ENCODE assay signal across 20 cellular contexts in the genomic region with DNA sequence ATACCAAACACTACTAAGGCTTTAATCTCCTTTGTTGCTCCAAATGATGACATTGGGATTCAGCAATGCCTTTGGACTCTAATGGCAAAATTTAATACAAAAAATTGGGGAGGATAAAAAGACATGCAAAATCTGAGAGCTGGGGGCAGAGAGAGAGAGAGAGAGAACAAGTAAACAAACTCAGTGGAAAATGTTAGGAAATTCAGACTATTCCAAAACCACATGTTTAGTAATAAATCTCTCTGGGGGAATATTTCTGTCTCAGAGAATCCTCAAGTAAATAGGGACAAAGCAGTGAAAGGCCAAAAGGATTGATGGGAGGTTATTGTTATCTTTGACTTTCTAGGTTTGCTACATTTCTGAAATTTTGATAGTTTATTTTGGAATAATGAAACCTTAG.
"Had no signal": no experiment of that assay in that cellular context is flagged by ENCODE, and none has a peak within 500 bp of the region (broad histone marks: within the 10 kb centered on the region; RNA-seq: fewer than 3 reads in every experiment).

No MANE protein-coding gene starts in this region.

- DNase-seq: activated CD4-positive, alpha-beta T cell treated with anti-CD3 and anti-CD28 coated beads, Interleukin-2, amount 10 ng/mL, durations not matched to agents 24 days and 14 days; activated CD4-positive, CD25-positive, alpha-beta regulatory T cell; activated CD8-positive, alpha-beta T cell treated with anti-CD3 and anti-CD28 coated beads for 36 hours; activated naive CD4-positive, alpha-beta T cell treated with anti-CD3 and anti-CD28 coated beads, Interleukin-2, amount 10 ng/mL, durations not matched to agents 7 days and 5 days; activated naive CD8-positive, alpha-beta T cell treated with anti-CD3 and anti-CD28 coated beads, Interleukin-2, amount 50 U/mL, for 24 hours; activated T-cell treated with anti-CD3 and anti-CD28 coated beads, Interleukin-2, amount 50 U/mL, for 1 hour; effector CD4-positive, alpha-beta T cell; heart left ventricle; naive thymus-derived CD8-positive, alpha-beta T cell; pancreas; right lobe of liver; spleen; stimulated activated CD4-positive, alpha-beta T cell treated with anti-CD3 and anti-CD28 coated beads, Interleukin-4, amount 100 ng/mL, for 4 hours; T1000; uterus had no signal

- H3K4me3 ChIP-seq: breast epithelium, esophagus muscularis mucosa, heart left ventricle, pancreas, right lobe of liver, spleen, uterus had no signal

- H3K27me3 Mint-ChIP-seq: activated CD4-positive, alpha-beta T cell treated with anti-CD3 and anti-CD28 coated beads, Interleukin-2, amount 10 ng/mL, durations not matched to agents 24 days and 14 days; activated naive CD4-positive, alpha-beta T cell treated with anti-CD3 and anti-CD28 coated beads, Interleukin-2, amount 10 ng/mL, durations not matched to agents 7 days and 5 days; activated naive CD8-positive, alpha-beta T cell treated with anti-CD3 and anti-CD28 coated beads, Interleukin-2, amount 50 U/mL, for 24 hours; stimulated activated memory B cell treated with anti-CD40 and anti-IgM and Interleukin-4, amounts not matched to agents 10 μg/mL and 1 μg/mL and 100 μg/mL, for 72 hours had no signal

- H3K4me1 ChIP-seq: breast epithelium, pancreas, spleen, uterus had no signal

- H3K36me3 Mint-ChIP-seq: activated naive CD4-positive, alpha-beta T cell treated with anti-CD3 and anti-CD28 coated beads, Interleukin-2, amount 10 ng/mL, durations not matched to agents 7 days and 5 days; naive thymus-derived CD8-positive, alpha-beta T cell; stimulated activated memory B cell treated with anti-CD40 and anti-IgM and Interleukin-4, amounts not matched to agents 10 μg/mL and 1 μg/mL and 100 μg/mL, for 72 hours had no signal

- H3K4me1 Mint-ChIP-seq: activated CD4-positive, alpha-beta T cell treated with anti-CD3 and anti-CD28 coated beads, Interleukin-2, amount 10 ng/mL, durations not matched to agents 24 days and 14 days; activated naive CD4-positive, alpha-beta T cell treated with anti-CD3 and anti-CD28 coated beads, Interleukin-2, amount 10 ng/mL, durations not matched to agents 7 days and 5 days; naive thymus-derived CD8-positive, alpha-beta T cell; stimulated activated memory B cell treated with anti-CD40 and anti-IgM and Interleukin-4, amounts not matched to agents 10 μg/mL and 1 μg/mL and 100 μg/mL, for 72 hours had no signal

- H3K27ac Mint-ChIP-seq: activated CD4-positive, alpha-beta T cell treated with anti-CD3 and anti-CD28 coated beads, Interleukin-2, amount 10 ng/mL, durations not matched to agents 24 days and 14 days; activated CD8-positive, alpha-beta T cell treated with anti-CD3 and anti-CD28 coated beads for 36 hours; activated naive CD4-positive, alpha-beta T cell treated with anti-CD3 and anti-CD28 coated beads, Interleukin-2, amount 10 ng/mL, durations not matched to agents 7 days and 5 days; activated naive CD8-positive, alpha-beta T cell treated with anti-CD3 and anti-CD28 coated beads, Interleukin-2, amount 50 U/mL, for 24 hours; naive thymus-derived CD8-positive, alpha-beta T cell; stimulated activated memory B cell treated with anti-CD40 and anti-IgM and Interleukin-4, amounts not matched to agents 10 μg/mL and 1 μg/mL and 100 μg/mL, for 72 hours had no signal

- H3K4me3 Mint-ChIP-seq: activated CD4-positive, alpha-beta T cell treated with anti-CD3 and anti-CD28 coated beads, Interleukin-2, amount 10 ng/mL, durations not matched to agents 24 days and 14 days; activated CD8-positive, alpha-beta T cell treated with anti-CD3 and anti-CD28 coated beads for 36 hours; activated naive CD4-positive, alpha-beta T cell treated with anti-CD3 and anti-CD28 coated beads, Interleukin-2, amount 10 ng/mL, durations not matched to agents 7 days and 5 days; activated naive CD8-positive, alpha-beta T cell treated with anti-CD3 and anti-CD28 coated beads, Interleukin-2, amount 50 U/mL, for 24 hours; naive thymus-derived CD8-positive, alpha-beta T cell; stimulated activated memory B cell treated with anti-CD40 and anti-IgM and Interleukin-4, amounts not matched to agents 10 μg/mL and 1 μg/mL and 100 μg/mL, for 72 hours had no signal

- H3K36me3 ChIP-seq: breast epithelium, esophagus muscularis mucosa, heart left ventricle, pancreas, right lobe of liver, uterus had no signal

- ATAC-seq: activated CD8-positive, alpha-beta T cell treated with anti-CD3 and anti-CD28 coated beads for 36 hours; activated naive CD8-positive, alpha-beta T cell treated with anti-CD3 and anti-CD28 coated beads, Interleukin-2, amount 50 U/mL, for 24 hours; naive thymus-derived CD8-positive, alpha-beta T cell; pancreas; right lobe of liver; stimulated activated memory B cell treated with anti-CD40 and anti-IgM and Interleukin-4, amounts not matched to agents 10 μg/mL and 1 μg/mL and 100 μg/mL, for 72 hours had no signal

- FAIRE-seq: astrocyte, frontal cortex, pancreas had no signal

- H3K27me3 ChIP-seq: breast epithelium, esophagus muscularis mucosa, heart left ventricle, pancreas, right lobe of liver, spleen, uterus had no signal

- H3K9me3 Mint-ChIP-seq: activated CD4-positive, alpha-beta T cell treated with anti-CD3 and anti-CD28 coated beads, Interleukin-2, amount 10 ng/mL, durations not matched to agents 24 days and 14 days; activated CD8-positive, alpha-beta T cell treated with anti-CD3 and anti-CD28 coated beads for 36 hours; activated naive CD4-positive, alpha-beta T cell treated with anti-CD3 and anti-CD28 coated beads, Interleukin-2, amount 10 ng/mL, durations not matched to agents 7 days and 5 days; activated naive CD8-positive, alpha-beta T cell treated with anti-CD3 and anti-CD28 coated beads, Interleukin-2, amount 50 U/mL, for 24 hours had no signal

- H3K27ac ChIP-seq: breast epithelium, esophagus muscularis mucosa, pancreas, right lobe of liver, spleen, uterus had no signal

- H3K9me3 ChIP-seq: breast epithelium, esophagus muscularis mucosa, heart left ventricle, pancreas, right lobe of liver, spleen, uterus had no signal
